Comparison of ENCODE assay signal across 35 cellular contexts in the genomic region with DNA sequence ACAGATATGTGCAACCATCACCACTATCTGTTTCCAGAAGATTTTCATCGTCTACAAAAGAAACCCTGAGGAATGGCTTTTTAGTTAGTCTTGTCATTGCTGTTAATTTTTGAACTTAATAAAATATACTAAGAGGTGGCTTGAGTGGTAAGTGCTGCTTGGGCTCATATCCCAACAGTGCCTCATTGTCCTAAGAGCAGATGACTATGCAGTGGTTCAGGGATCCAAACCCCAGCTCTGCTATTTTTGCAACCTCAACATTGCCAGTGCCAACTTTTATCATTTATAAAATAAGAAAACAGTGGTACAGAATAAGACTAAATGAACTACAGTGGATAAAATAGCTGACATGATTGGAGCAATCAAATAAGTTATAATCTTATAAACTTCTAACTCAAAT.
"Had no signal": no experiment of that assay in that cellular context is flagged by ENCODE, and none has a peak within 500 bp of the region (broad histone marks: within the 10 kb centered on the region; RNA-seq: fewer than 3 reads in every experiment).

No MANE protein-coding gene starts in this region.

- H3K36me3 ChIP-seq: brain microvascular endothelial cell, MG63, Peyer's patch had no signal

- ATAC-seq: activated T-cell treated with anti-CD3 and anti-CD28 coated beads, Interleukin-2, amount 50 U/mL, for 72 hours; activated T-helper 17 cell treated with anti-CD3 and anti-CD28 coated beads, Interleukin-2, amount 50 U/mL, for 72 hours; PC-3 had no signal

- H3K27ac ChIP-seq: brain microvascular endothelial cell, Peyer's patch, VCaP had no signal

- DNase-seq: activated B cell treated with CpG ODN at 0.5 μM for 24 hours; activated CD4-positive, alpha-beta memory T cell treated with anti-CD3 and anti-CD28 coated beads, Interleukin-2, amount 10 ng/mL, durations not matched to agents 7 days and 5 days; activated CD4-positive, alpha-beta T cell treated with anti-CD3 and anti-CD28 coated beads for 48 hours; activated CD4-positive, CD25-positive, alpha-beta regulatory T cell treated with anti-CD3 and anti-CD28 coated beads, Interleukin-2, amount 50 U/mL, for 72 hours; activated effector memory CD4-positive, alpha-beta T cell treated with anti-CD3 and anti-CD28 coated beads, Interleukin-2, amount 50 U/mL, for 16 hours; activated naive CD4-positive, alpha-beta T cell; activated naive CD4-positive, alpha-beta T cell treated with anti-CD3 and anti-CD28 coated beads, Interleukin-2, amount 50 U/mL, for 16 hours; activated naive CD8-positive, alpha-beta T cell treated with anti-CD3 and anti-CD28 coated beads for 36 hours; activated T-cell treated with anti-CD3 and anti-CD28 coated beads, Interleukin-2, amount 50 U/mL, for 1 hour; activated T-cell treated with anti-CD3 and anti-CD28 coated beads, Interleukin-2, amount 50 U/mL, for 72 hours; amniotic stem cell; aorta; brain microvascular endothelial cell; central memory CD4-positive, alpha-beta T cell; Kasumi-1; MG63; NCI-H1048; NCI-H1436 treated with DMSO at 0.1 percent for 48 hours; NCI-H1694 treated with DMSO at 0.1 percent for 48 hours; NCI-H2029; NCI-H345; NCI-H510A; NCI-H526; NCI-H748 treated with DMSO at 0.1 percent for 48 hours; NK-92 treated with Interleukin-12 subunit alpha and Interleukin-12 subunit beta, amount 100 ng/mL, for 24 hours; PC-3; Peyer's patch; RPMI8226; SIG-M5; SW 1271; T-helper 1 cell; T-helper 2 cell; T-helper 9 cell had no signal

- H3K4me1 ChIP-seq: Peyer's patch had no signal

- H3K27me3 ChIP-seq: MG63, Peyer's patch had no signal

- H3K4me3 ChIP-seq: MG63, Peyer's patch had no signal
